In genomic region chr2:77862120-77862519, GRCh38 we compare ENCODE assay signal across 18 cellular contexts.
DNase-seq lines count a peak whose midpoint lies in the region; ATAC-seq and TF ChIP-seq lines count a peak whose summit lies in the region.
"Had no signal": no experiment of that assay in that cellular context is flagged by ENCODE, and none has a peak within 500 bp of the region (broad histone marks: within the 10 kb centered on the region; RNA-seq: fewer than 3 reads in every experiment).

No MANE protein-coding gene starts in this region.

- no peaks in the 10 kb centered on the region for H3K27me3 ChIP-seq in foreskin keratinocyte
- H3K27me3 ChIP-seq in SJCRH30 = no peaks in the 10 kb centered on the region

- H3K27ac ChIP-seq in foreskin keratinocyte = no peak overlapping the region
- H3K27ac ChIP-seq in SJCRH30 = no peak overlapping the region
- H3K27ac ChIP-seq: A549, GM23248, KMS-11 had no signal

- POLR2A ChIA-PET in WTC11 (lab: Charles Lee) = no interaction called here

- intact Hi-C loops in posterior vena cava (cut with DNase I) = no loop called here

- no peaks in the 10 kb centered on the region; the same call in 1 of the 2 replicates for H3K27me3 Mint-ChIP-seq in WTC11 (ENCODE audit: low read depth)
- H3K27me3 Mint-ChIP-seq: CD4-positive, alpha-beta memory T cell had no signal

- TF ChIP-seq CTCF in WTC11 (IDR thresholded peaks at IDR 0.05) (no peak), foreskin keratinocyte (conservative IDR thresholded peaks at IDR 0.05) (no peak)

- CTCF ChIA-PET in WTC11 (lab: Charles Lee) = no interaction called here

- H3K36me3 ChIP-seq in SJCRH30 = no peaks in the 10 kb centered on the region

- H3K9me3 Mint-ChIP-seq in WTC11 = peaks cover 20% of the 10 kb centered on the region

- no peaks in the 10 kb centered on the region for H3K4me1 ChIP-seq in foreskin keratinocyte
- no peaks in the 10 kb centered on the region for H3K4me1 ChIP-seq in SJCRH30
- H3K4me1 ChIP-seq: A549 had no signal

- ATAC-seq in WTC11 = peak; percentile 63
- no peak for ATAC-seq in foreskin keratinocyte
- ATAC-seq: A549, GM12878 had no signal

- no peak overlapping the region for H3K4me3 Mint-ChIP-seq in WTC11
- H3K4me3 Mint-ChIP-seq: CD14-positive monocyte; CD4-positive, alpha-beta memory T cell; H9 had no signal

- peaks cover 28% of the 10 kb centered on the region for H3K4me1 Mint-ChIP-seq in WTC11
- H3K4me1 Mint-ChIP-seq: CD14-positive monocyte; CD4-positive, alpha-beta memory T cell had no signal

- H3K9me3 ChIP-seq in SJCRH30 (replicated peaks) = no peaks in the 10 kb centered on the region

- DNase-seq in HPDE6-E6E7 (ENCODE audit: extremely low spot score) (peak; percentile 0), WTC11 (ENCODE audit: low spot score) (no peak), iPS-NIHi11 (ENCODE audit: low spot score) (peak; percentile 24), posterior vena cava (ENCODE audit: low spot score) (no peak), foreskin keratinocyte (no peak), SJCRH30 (no peak), 8988T (no peak)
- DNase-seq: AML-193; CD4-positive, alpha-beta memory T cell; DMS153; DND-41; EL; GM23248; H9 had no signal

- no peak overlapping the region for H3K4me3 ChIP-seq in SJCRH30
- H3K4me3 ChIP-seq: A549, GM12878, GM23248 had no signal

- peaks cover 13% of the 10 kb centered on the region for H3K36me3 Mint-ChIP-seq in WTC11
- H3K36me3 Mint-ChIP-seq: CD14-positive monocyte; CD4-positive, alpha-beta memory T cell had no signal

- no peak overlapping the region for H3K27ac Mint-ChIP-seq in WTC11
- H3K27ac Mint-ChIP-seq: CD14-positive monocyte; CD4-positive, alpha-beta memory T cell had no signal

TF ChIP-seq in WTC11, 78 proteins besides CTCF, POLR2A, EP300 and RAD21:
- TF ChIP-seq ATF1 (CRISPR knock-in tag; IDR thresholded peaks at IDR 0.05) = no peak
- no peak for TF ChIP-seq USF2 (CRISPR knock-in tag; IDR thresholded peaks at IDR 0.05)
- TF ChIP-seq ATF6 (CRISPR knock-in tag; IDR thresholded peaks at IDR 0.05) = no peak
- TF ChIP-seq ZNF263 (CRISPR knock-in tag; IDR thresholded peaks at IDR 0.05; ENCODE audit: low read depth) = no peak
- TF ChIP-seq RORB (CRISPR knock-in tag; IDR thresholded peaks at IDR 0.05) = no peak
- no peak for TF ChIP-seq NR2C2 (CRISPR knock-in tag; IDR thresholded peaks at IDR 0.05)
- no peak for TF ChIP-seq TEAD4 (CRISPR knock-in tag; IDR thresholded peaks at IDR 0.05)
- TF ChIP-seq ZNF671 (CRISPR knock-in tag; IDR thresholded peaks at IDR 0.05) = no peak

Comparison
In these comparisons a context has a peak if more than half of its experiments do, and no peak if none do; other contexts are left out.
1. DNase-seq: peak in HPDE6-E6E7 (single experiment) and iPS-NIHi11 (single experiment); none in WTC11 (single experiment), posterior vena cava (single experiment), foreskin keratinocyte (0 of 2), SJCRH30 (0 of 2) and 8988T (single experiment).